12 cellular contexts compared by ENCODE assay signal in the genomic region with DNA sequence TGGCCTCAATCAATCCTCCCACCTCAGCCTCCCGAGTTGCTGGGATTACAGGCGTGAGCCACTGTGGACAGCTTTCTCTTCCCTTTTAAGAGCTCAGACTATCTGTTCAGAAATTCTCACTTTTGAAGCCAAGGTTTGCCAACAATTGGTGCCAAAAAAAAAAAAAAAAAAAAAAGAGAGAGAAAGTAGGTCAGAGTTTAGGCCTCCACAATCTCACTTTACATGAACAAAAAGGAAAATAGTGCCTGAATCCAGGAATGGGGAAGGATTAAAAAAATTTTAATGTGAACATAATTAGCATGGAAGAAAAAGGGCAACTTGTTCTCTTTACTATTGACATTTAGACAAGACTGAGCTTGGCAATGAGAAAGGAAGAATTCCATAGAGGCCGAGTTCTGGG.
DNase-seq lines count a peak whose midpoint lies in the region; TF ChIP-seq lines count a peak whose summit lies in the region.
"Had no signal": no experiment of that assay in that cellular context is flagged by ENCODE, and none has a peak within 500 bp of the region (broad histone marks: within the 10 kb centered on the region; RNA-seq: fewer than 3 reads in every experiment).

No MANE protein-coding gene starts in this region.

- H3K27me3 Mint-ChIP-seq in brain = no peaks in the 10 kb centered on the region
- H3K27me3 Mint-ChIP-seq: B cell had no signal

- H3K9me3 Mint-ChIP-seq in brain = no peaks in the 10 kb centered on the region
- H3K9me3 Mint-ChIP-seq: GM23338 had no signal

- H3K36me3 Mint-ChIP-seq in brain = no peaks in the 10 kb centered on the region
- H3K36me3 Mint-ChIP-seq: CD8-positive, alpha-beta T cell had no signal

- no peak overlapping the region for H3K4me3 Mint-ChIP-seq in brain
- H3K4me3 Mint-ChIP-seq: B cell; CD8-positive, alpha-beta T cell; GM23338 had no signal

- peak overlapping the region in 4 of 5 experiments; percentile 33 to 53 (median 38) for H3K27ac Mint-ChIP-seq in brain
- H3K27ac Mint-ChIP-seq: B cell; CD8-positive, alpha-beta T cell; GM23338 had no signal

- DNase-seq in G401 (ENCODE audit: low spot score) = peak; percentile 61
- peak; percentile 23 for DNase-seq in inferior parietal cortex (ENCODE audit: extremely low spot score)
- peak; percentile 56 for DNase-seq in superior temporal gyrus (ENCODE audit: extremely low spot score)
- DNase-seq in stimulated activated naive CD4-positive, alpha-beta T cell (lab: John Stamatoyannopoulos, UW) = no peak
- DNase-seq in activated CD8-positive, alpha-beta memory T cell treated with anti-CD3 and anti-CD28 coated beads, Interleukin-2, amount 50 U/mL, for 4 hours = no peak
- DNase-seq: Calu3; CD8-positive, alpha-beta T cell; GDM1; HCEC 1CT had no signal

- in situ Hi-C loops in G401 (cut with HindIII; ENCODE audit: low sequenced_read_pairs) = no loop called here

- H3K4me1 Mint-ChIP-seq in brain = peaks cover 29% of the 10 kb centered on the region
- H3K4me1 Mint-ChIP-seq: B cell had no signal

- TF ChIP-seq CTCF in brain (conservative IDR thresholded peaks at IDR 0.05) = no peak

Comparison
In these comparisons a context has a peak if more than half of its experiments do, and no peak if none do; other contexts are left out.
1. DNase-seq: peak in G401 (single experiment), inferior parietal cortex (single experiment) and superior temporal gyrus (single experiment); none in stimulated activated naive CD4-positive, alpha-beta T cell (0 of 6) and activated CD8-positive, alpha-beta memory T cell treated with anti-CD3 and anti-CD28 coated beads, Interleukin-2, amount 50 U/mL, for 4 hours (single experiment).